17 cellular contexts compared by ENCODE assay signal in the genomic region with DNA sequence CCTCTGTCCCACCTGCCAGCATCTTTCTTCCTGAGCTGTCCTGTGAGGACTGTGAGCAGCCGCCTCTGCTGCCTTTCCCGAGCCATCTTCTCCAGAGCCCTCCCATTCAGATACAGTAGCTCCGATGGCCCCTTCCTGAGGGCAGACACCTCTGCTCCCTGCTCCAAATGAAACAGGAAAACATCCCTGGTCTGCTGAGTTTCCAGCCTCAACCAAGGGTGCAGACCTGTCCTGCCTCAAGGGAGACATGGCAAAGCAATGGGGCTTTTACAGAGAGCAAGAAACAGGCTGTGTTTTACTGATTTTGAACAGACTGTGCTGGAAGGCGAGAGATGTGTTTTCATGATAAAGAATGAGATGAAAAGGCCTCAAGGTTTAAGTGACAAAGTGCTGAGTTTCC.
DNase-seq lines count a peak whose midpoint lies in the region; ATAC-seq, FAIRE-seq and TF ChIP-seq lines count a peak whose summit lies in the region.
"Had no signal": no experiment of that assay in that cellular context is flagged by ENCODE, and none has a peak within 500 bp of the region (broad histone marks: within the 10 kb centered on the region; RNA-seq: fewer than 3 reads in every experiment).

No MANE protein-coding gene starts in this region.

- H3K79me2 ChIP-seq in DND-41 (ENCODE audit: insufficient read depth, low read length): no peaks in the 10 kb centered on the region
- H3K79me2 ChIP-seq in H1 (ENCODE audit: control insufficient read depth in 1 of 2, insufficient read depth in 2 of 2, low read length in 2 of 2): no peaks in the 10 kb centered on the region

- H3K27ac ChIP-seq in DND-41 (ENCODE audit: low read length) (no peak overlapping the region), H1 (ENCODE audit: low read depth, low read length) (no peak overlapping the region)
- H3K27ac ChIP-seq: C4-2B, KMS-11 had no signal

- H4K20me1 ChIP-seq in DND-41 (ENCODE audit: insufficient read depth, low read length) (no peaks in the 10 kb centered on the region), H1 (replicated peaks in 1 of 2; ENCODE audit: control insufficient read depth in 1 of 2, insufficient read depth in 2 of 2, low read length in 2 of 2) (no peaks in the 10 kb centered on the region)

- H3K4me2 ChIP-seq in DND-41 (ENCODE audit: insufficient read depth, low read length) (no peak overlapping the region), H1 (ENCODE audit: insufficient read depth in 1 of 2, low read depth in 2 of 2, low read length in 2 of 2) (no peak overlapping the region)
- H3K4me2 ChIP-seq: KMS-11 had no signal

- no peak overlapping the region for H2BK12ac ChIP-seq in H1 (ENCODE audit: low read depth, low read length)

- 73% methylated on average over 4 of the region's 4 CpGs; no CpG with 5 or more reads in 1 of the 2 experiments for WGBS in H1 (ENCODE audit: extremely low coverage in 1 of 2, insufficient coverage in 1 of 2, insufficient read length in 1 of 2, insufficient replicate concordance in 2 of 2, low coverage in 1 of 2, low lambda C conversion rate in 2 of 2, missing lambda C conversion rate in 1 of 2), 2 experiments

- TF ChIP-seq POLR2A in H1 (IDR thresholded peaks at IDR 0.05; ENCODE audit: control extremely low read depth in 1 of 2, low read depth in 2 of 2, low read length in 2 of 2): no peak

- CTCF ChIA-PET in H1 (lab: Charles Lee; ENCODE audit: partially characterized antibody): interaction anchor here (0.7 to 1.0 kb wide), 2 partner anchors 16 to 136 kb away, joined by 3 to 4 read pairs; no protein-coding TSS in a partner anchor

- H3K56ac ChIP-seq in H1 (replicated peaks; ENCODE audit: insufficient read length, low read depth, low read length): no peak overlapping the region

- H4K91ac ChIP-seq in H1 (replicated peaks; ENCODE audit: insufficient read length, low read length): no peak overlapping the region

- no peaks in the 10 kb centered on the region for H3K79me1 ChIP-seq in H1 (ENCODE audit: low read depth, low read length)

- TF ChIP-seq CTCF in DND-41 (IDR thresholded peaks at IDR 0.05; ENCODE audit: borderline replicate concordance, extremely low read depth, low read length, poor library complexity, severe bottlenecking) (no peak), H1 (IDR thresholded peaks at IDR 0.05; ENCODE audit: control extremely low read depth in 1 of 3, insufficient read depth in 1 of 3, low read depth in 1 of 3, low read length in 3 of 3) (no peak), mucosa of descending colon (IDR thresholded peaks at IDR 0.05) (no peak)

- H3K4ac ChIP-seq in H1 (replicated peaks; ENCODE audit: insufficient read length, low read depth, low read length): no peak overlapping the region

- no peaks in the 10 kb centered on the region for H3K9me3 ChIP-seq in DND-41 (ENCODE audit: insufficient read depth, low read length, severe bottlenecking)
- H3K9me3 ChIP-seq in H1 (ENCODE audit: insufficient read depth in 2 of 2, low read depth in 1 of 2, low read length in 1 of 2): no peaks in the 10 kb centered on the region
- no peaks in the 10 kb centered on the region for H3K9me3 ChIP-seq in mucosa of descending colon

- H2BK120ac ChIP-seq in H1 (replicated peaks; ENCODE audit: low read depth, low read length): no peak overlapping the region

- H3K36me3 ChIP-seq in DND-41 (ENCODE audit: insufficient read depth, low read length) (no peaks in the 10 kb centered on the region), H1 (ENCODE audit: control insufficient read depth in 2 of 4, insufficient read depth in 4 of 4, low read length in 3 of 4) (no peaks in the 10 kb centered on the region), mucosa of descending colon (ENCODE audit: low read depth) (no peaks in the 10 kb centered on the region)

- no peak overlapping the region for H2BK15ac ChIP-seq in H1 (ENCODE audit: low read length)

- no peaks in the 10 kb centered on the region for H3K23me2 ChIP-seq in H1 (ENCODE audit: low read depth, low read length)

- peak; percentile 29; the same call in 1 of the 3 replicates for ATAC-seq in DND-41 (ENCODE audit: insufficient read depth, low read depth)
- peak; percentile 7 for ATAC-seq in mucosa of descending colon
- no peak for ATAC-seq in HG03520 (IDR thresholded peaks at IDR 0.05; ENCODE audit: unreplicated experiment)
- no peak for ATAC-seq in GM18907 (IDR thresholded peaks at IDR 0.05; ENCODE audit: unreplicated experiment)

- no peak overlapping the region for H3K9ac ChIP-seq in DND-41 (ENCODE audit: low read depth, low read length)
- H3K9ac ChIP-seq in H1 (replicated peaks in 1 of 4; ENCODE audit: extremely low read depth in 1 of 4, low read depth in 3 of 4, low read length in 3 of 4): no peak overlapping the region
- H3K9ac ChIP-seq: KMS-11 had no signal

- DNase-seq in DND-41 (no peak), NCI-H526 (lab: John Stamatoyannopoulos, UW) (peak; percentile 80 to 81), H1 (ENCODE audit: low read depth in 1 of 2, low spot score in 2 of 2) (no peak), mucosa of descending colon (no peak), C1 segment of cervical spinal cord (lab: John Stamatoyannopoulos, UW) (no peak)
- no peak for DNase-seq in activated effector memory CD4-positive, alpha-beta T cell treated with Interleukin-2 at 50 U/mL for 16 hours
- DNase-seq: DMS 273 treated with DMSO at 0.1 percent for 48 hours, GDM1, HCEC 1CT, NCI-H1417 treated with DMSO at 0.1 percent for 48 hours, NCI-H82, OCI-M1, SHP77 treated with DMSO at 0.1 percent for 48 hours had no signal

- intact Hi-C loops in mucosa of descending colon (cut with DNase I, micrococcal nuclease): no loop called here

- POLR2A ChIA-PET in H1 (lab: Charles Lee; ENCODE audit: partially characterized antibody): interaction anchor here (1.2 kb wide), 1 partner anchor 16 kb away, joined by 4 read pairs; no protein-coding TSS in a partner anchor

- H2BK20ac ChIP-seq in H1 (ENCODE audit: low read length): no peak overlapping the region

- H3K14ac ChIP-seq in H1 (ENCODE audit: insufficient read length): no peak overlapping the region

- no peak for TF ChIP-seq EP300 in H1 (IDR thresholded peaks at IDR 0.05; ENCODE audit: borderline replicate concordance in 1 of 2, low read depth in 2 of 2, low read length in 2 of 2)

- FAIRE-seq in H1 (lab: Jason Lieb, UNC): no peak

- H2AFZ ChIP-seq in DND-41 (ENCODE audit: low read depth, low read length) (no peak overlapping the region), H1 (ENCODE audit: low read length) (peak overlapping the region; percentile 64; the same call in 1 of the 2 replicates)

- no peak overlapping the region for H3K18ac ChIP-seq in H1 (ENCODE audit: extremely low read depth, low read length)

- H3K4me3 ChIP-seq in DND-41 (ENCODE audit: low read depth in 1 of 2, low read length in 2 of 2): no peak overlapping the region
- H3K4me3 ChIP-seq in H1 (ENCODE audit: extremely low read depth in 1 of 4, insufficient read depth in 2 of 4, low read depth in 3 of 4, low read length in 4 of 4): no peak overlapping the region
- no peak overlapping the region for H3K4me3 ChIP-seq in mucosa of descending colon

- no peak overlapping the region for H4K5ac ChIP-seq in H1 (ENCODE audit: insufficient read length, low read depth, low read length)

- no peak overlapping the region for H2AK5ac ChIP-seq in H1 (ENCODE audit: low read depth, low read length)

- no peak overlapping the region for H3K23ac ChIP-seq in H1 (ENCODE audit: insufficient read length)

- H2BK5ac ChIP-seq in H1 (ENCODE audit: low read depth, low read length): no peak overlapping the region

- no peak for TF ChIP-seq RAD21 in H1 (IDR thresholded peaks at IDR 0.05 in 1 of 2, conservative IDR thresholded peaks at IDR 0.05 in 1 of 2; ENCODE audit: low read depth in 2 of 2, low read length in 2 of 2)

- no peak overlapping the region for H4K8ac ChIP-seq in H1 (ENCODE audit: extremely low read depth, insufficient read depth, low read length)

- H3K27me3 ChIP-seq in DND-41 (ENCODE audit: insufficient read depth, low read length, poor library complexity) (no peaks in the 10 kb centered on the region), H1 (replicated peaks in 1 of 4; ENCODE audit: control insufficient read depth in 3 of 4, extremely low read depth in 1 of 4, insufficient read depth in 3 of 4, low read length in 3 of 4) (peaks cover under 1 to 4% (median 3%) of the 10 kb centered on the region in 4 experiments; a peak in 4 of 7 replicates)

- H3K4me1 ChIP-seq in DND-41 (ENCODE audit: insufficient read depth, low read length) (peaks cover 12% of the 10 kb centered on the region), H1 (replicated peaks in 1 of 4; ENCODE audit: control insufficient read depth in 3 of 4, insufficient read depth in 4 of 4, low read length in 3 of 4) (peaks cover 0 to 2% (median 0%) of the 10 kb centered on the region in 4 experiments; a peak in 1 of 7 replicates), mucosa of descending colon (ENCODE audit: low read depth) (no peaks in the 10 kb centered on the region)

TF ChIP-seq in H1, 55 proteins besides CTCF, POLR2A, EP300 and RAD21:
- TF ChIP-seq CHD1 (IDR thresholded peaks at IDR 0.05; ENCODE audit: low read depth, low read length) (no peak), ZNF274 (IDR thresholded peaks at IDR 0.05; ENCODE audit: borderline replicate concordance, extremely low read depth, low read length) (no peak), CEBPB (IDR thresholded peaks at IDR 0.05; ENCODE audit: low read depth, low read length) (no peak), RXRA (IDR thresholded peaks at IDR 0.05; ENCODE audit: insufficient read depth, low read depth, low read length) (no peak), CBX8 (IDR thresholded peaks at IDR 0.05; ENCODE audit: borderline replicate concordance, low read depth, low read length) (no peak), KDM1A (IDR thresholded peaks at IDR 0.05; ENCODE audit: borderline replicate concordance, low read length) (no peak), CTBP2 (IDR thresholded peaks at IDR 0.05; ENCODE audit: borderline replicate concordance, insufficient read depth, insufficient read length, low read length) (no peak), SP4 (IDR thresholded peaks at IDR 0.05; ENCODE audit: low read length) (no peak), HDAC2 (IDR thresholded peaks at IDR 0.05; ENCODE audit: borderline replicate concordance in 1 of 2, low read depth in 2 of 2, low read length in 2 of 2) (no peak), BRCA1 (IDR thresholded peaks at IDR 0.05; ENCODE audit: low read depth, low read length) (no peak), GABPA (IDR thresholded peaks at IDR 0.05; ENCODE audit: borderline replicate concordance, insufficient read depth, low read length) (no peak), TBP (IDR thresholded peaks at IDR 0.05; ENCODE audit: low read depth, low read length) (no peak), TEAD4 (IDR thresholded peaks at IDR 0.05; ENCODE audit: low read depth, low read length) (no peak), MAFK (IDR thresholded peaks at IDR 0.05; ENCODE audit: low read depth, low read length) (no peak), NRF1 (IDR thresholded peaks at IDR 0.05; ENCODE audit: low read depth, low read length) (no peak)

Comparison
In these comparisons a context has a peak if more than half of its experiments do, and no peak if none do; other contexts are left out.
1. ATAC-seq: peak in DND-41 (single experiment) and mucosa of descending colon (single experiment); none in HG03520 (single experiment) and GM18907 (single experiment).
2. DNase-seq: peak in NCI-H526 (2 of 2); none in DND-41 (single experiment), H1 (0 of 2), mucosa of descending colon (0 of 3), C1 segment of cervical spinal cord (0 of 14) and activated effector memory CD4-positive, alpha-beta T cell treated with Interleukin-2 at 50 U/mL for 16 hours (single experiment).